24 cellular contexts compared by ENCODE assay signal in the genomic region with DNA sequence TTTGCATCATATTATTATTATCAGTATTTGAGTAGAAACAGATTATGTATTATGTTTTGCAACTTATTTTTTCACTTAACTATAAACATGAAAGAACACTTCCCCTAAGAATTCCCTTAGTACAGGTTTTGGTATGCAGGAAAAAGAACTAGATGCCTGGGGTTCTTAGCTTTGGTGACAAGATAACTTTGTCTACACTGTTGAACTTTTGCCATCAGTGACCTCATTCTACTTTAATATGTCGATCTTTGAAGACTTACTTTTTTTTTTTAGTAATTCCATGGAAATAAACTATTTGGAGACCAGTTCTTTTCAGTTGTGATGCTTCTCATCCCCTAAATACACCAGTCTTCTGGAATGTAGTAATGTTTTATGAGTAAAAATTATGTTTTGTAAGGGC. TPM values are rescaled to one million over a fixed set of nuclear protein-coding genes. Genes with fewer than 3 reads are reported as not detected.
DNase-seq lines count a peak whose midpoint lies in the region; ATAC-seq and TF ChIP-seq lines count a peak whose summit lies in the region.
"Had no signal": no experiment of that assay in that cellular context is flagged by ENCODE, and none has a peak within 500 bp of the region (broad histone marks: within the 10 kb centered on the region; RNA-seq: fewer than 3 reads in every experiment).

No MANE protein-coding gene starts in this region.

- TF ChIP-seq CTCF in heart left ventricle (IDR thresholded peaks at IDR 0.05) = no peak
- TF ChIP-seq CTCF in chondrocyte (IDR thresholded peaks at IDR 0.05) = no peak
- TF ChIP-seq CTCF in mesothelial cell of epicardium (IDR thresholded peaks at IDR 0.05; ENCODE audit: unreplicated experiment) = no peak
- TF ChIP-seq CTCF in Calu3 (IDR thresholded peaks at IDR 0.05; ENCODE audit: unreplicated experiment) = no peak

- peaks cover 0 to 46% (median 20%) of the 10 kb centered on the region in 12 donors for H3K4me1 ChIP-seq in heart left ventricle

- H3K27ac Mint-ChIP-seq in chondrocyte (ENCODE audit: unreplicated experiment) (peak overlapping the region; percentile 42), mesothelial cell of epicardium (peak overlapping the region; percentile 89), Calu3 (ENCODE audit: unreplicated experiment) (no peak overlapping the region)
- H3K27ac Mint-ChIP-seq: activated naive CD8-positive, alpha-beta T cell treated with anti-CD3 and anti-CD28 coated beads, Interleukin-2, amount 50 U/mL, for 24 hours; activated T-helper 17 cell treated with anti-CD3 and anti-CD28 coated beads, Interleukin-2, amount 50 U/mL, for 72 hours; CD8-positive, alpha-beta T cell; effector memory CD8-positive, alpha-beta T cell; naive B cell; stimulated activated memory B cell treated with anti-CD40 and anti-IgM and Interleukin-4, amounts not matched to agents 10 μg/mL and 1 μg/mL and 100 μg/mL, for 72 hours had no signal

- H3K36me3 Mint-ChIP-seq in chondrocyte (ENCODE audit: low read depth) (peaks cover 3% of the 10 kb centered on the region), mesothelial cell of epicardium (peaks cover 30% of the 10 kb centered on the region), Calu3 (ENCODE audit: insufficient read depth, unreplicated experiment) (peaks cover 6% of the 10 kb centered on the region)
- H3K36me3 Mint-ChIP-seq: CD8-positive, alpha-beta T cell; naive B cell; stimulated activated memory B cell treated with anti-CD40 and anti-IgM and Interleukin-4, amounts not matched to agents 10 μg/mL and 1 μg/mL and 100 μg/mL, for 72 hours had no signal

- BruUV-seq in Calu3 (replicated peaks; lab: Mats Ljungman, UMichigan) = no TSS peak

- CTCF ChIA-PET in Calu3 (lab: Charles Lee) = no interaction called here

- H3K9me3 Mint-ChIP-seq in chondrocyte (ENCODE audit: low read depth) (peaks cover 16% of the 10 kb centered on the region), mesothelial cell of epicardium (peaks cover 25% of the 10 kb centered on the region), Calu3 (ENCODE audit: low read depth, unreplicated experiment) (peaks cover 1% of the 10 kb centered on the region)

- H3K4me1 Mint-ChIP-seq in chondrocyte (ENCODE audit: low read depth) = peaks cover 55% of the 10 kb centered on the region
- peaks cover 54% of the 10 kb centered on the region for H3K4me1 Mint-ChIP-seq in mesothelial cell of epicardium
- peaks cover 15% of the 10 kb centered on the region for H3K4me1 Mint-ChIP-seq in Calu3 (ENCODE audit: low read depth, unreplicated experiment)
- H3K4me1 Mint-ChIP-seq: activated naive CD8-positive, alpha-beta T cell treated with anti-CD3 and anti-CD28 coated beads, Interleukin-2, amount 50 U/mL, for 24 hours; activated T-helper 17 cell treated with anti-CD3 and anti-CD28 coated beads, Interleukin-2, amount 50 U/mL, for 72 hours; central memory CD8-positive, alpha-beta T cell; naive B cell; stimulated activated memory B cell treated with anti-CD40 and anti-IgM and Interleukin-4, amounts not matched to agents 10 μg/mL and 1 μg/mL and 100 μg/mL, for 72 hours had no signal

- DNase-seq in left ventricle myocardium superior = no peak
- DNase-seq in heart left ventricle = no peak
- DNase-seq in chondrocyte (ENCODE audit: low spot score) = no peak
- no peak for DNase-seq in mesothelial cell of epicardium (ENCODE audit: low spot score in 2 of 2, unreplicated experiment in 2 of 2)
- no peak for DNase-seq in Calu3
- no peak for DNase-seq in OCI-M2 (lab: John Stamatoyannopoulos, UW; ENCODE audit: unreplicated experiment)
- no peak for DNase-seq in DMS53 (lab: John Stamatoyannopoulos, UW)
- DNase-seq: activated CD4-positive, CD25-positive, alpha-beta regulatory T cell treated with anti-CD3 and anti-CD28 coated beads, Interleukin-2, amount 50 U/mL, for 72 hours; activated naive CD8-positive, alpha-beta T cell treated with anti-CD3 and anti-CD28 coated beads, Interleukin-2, amount 50 U/mL, for 24 hours; CD8-positive, alpha-beta T cell; effector memory CD8-positive, alpha-beta T cell; left lung; MG63; naive B cell; NCI-H1694 treated with DMSO at 0.1 percent for 48 hours; posterior cingulate gyrus; spleen; T-helper 2 cell had no signal

- 0 to 10% (median 4%) methylated on average over 1 of the region's 1 CpG for WGBS in heart left ventricle, 4 donors

- H3K27me3 Mint-ChIP-seq in chondrocyte (ENCODE audit: low read depth) (no peaks in the 10 kb centered on the region), mesothelial cell of epicardium (ENCODE audit: low read depth) (no peaks in the 10 kb centered on the region), Calu3 (ENCODE audit: unreplicated experiment) (no peaks in the 10 kb centered on the region)
- H3K27me3 Mint-ChIP-seq: activated naive CD8-positive, alpha-beta T cell treated with anti-CD3 and anti-CD28 coated beads, Interleukin-2, amount 50 U/mL, for 24 hours; activated T-helper 17 cell treated with anti-CD3 and anti-CD28 coated beads, Interleukin-2, amount 50 U/mL, for 72 hours; central memory CD8-positive, alpha-beta T cell; effector memory CD8-positive, alpha-beta T cell; stimulated activated memory B cell treated with anti-CD40 and anti-IgM and Interleukin-4, amounts not matched to agents 10 μg/mL and 1 μg/mL and 100 μg/mL, for 72 hours had no signal

- intact Hi-C loops in left ventricle myocardium superior (cut with micrococcal nuclease) = no loop called here
- intact Hi-C loops in heart left ventricle (cut with DNase I) = no loop called here
- intact Hi-C loops in Calu3 (cut with micrococcal nuclease; ENCODE audit: unreplicated experiment) = no loop called here

- no peak overlapping the region for H3K4me3 Mint-ChIP-seq in chondrocyte (ENCODE audit: unreplicated experiment)
- no peak overlapping the region for H3K4me3 Mint-ChIP-seq in mesothelial cell of epicardium
- no peak overlapping the region for H3K4me3 Mint-ChIP-seq in Calu3 (ENCODE audit: low read depth, unreplicated experiment)
- H3K4me3 Mint-ChIP-seq: activated naive CD8-positive, alpha-beta T cell treated with anti-CD3 and anti-CD28 coated beads, Interleukin-2, amount 50 U/mL, for 24 hours; activated T-helper 17 cell treated with anti-CD3 and anti-CD28 coated beads, Interleukin-2, amount 50 U/mL, for 72 hours; CD8-positive, alpha-beta T cell; central memory CD8-positive, alpha-beta T cell; effector memory CD8-positive, alpha-beta T cell; naive B cell; stimulated activated memory B cell treated with anti-CD40 and anti-IgM and Interleukin-4, amounts not matched to agents 10 μg/mL and 1 μg/mL and 100 μg/mL, for 72 hours had no signal

- H3K4me3 ChIP-seq in heart left ventricle = no peak overlapping the region
- H3K4me3 ChIP-seq: left lung, MG63, spleen, tibial nerve had no signal

- H3K27ac ChIP-seq in heart left ventricle = peak overlapping the region in 6 of 12 donors; percentile 23 to 62 (median 46)
- H3K27ac ChIP-seq: left lung, spleen had no signal

- TF ChIP-seq POLR2A in heart left ventricle (IDR thresholded peaks at IDR 0.05) = no peak

- ATAC-seq in left ventricle myocardium superior (peak; percentile 21), heart left ventricle (no peak), HG03045 (IDR thresholded peaks at IDR 0.05; ENCODE audit: unreplicated experiment) (no peak)
- ATAC-seq: activated naive CD8-positive, alpha-beta T cell treated with anti-CD3 and anti-CD28 coated beads, Interleukin-2, amount 50 U/mL, for 24 hours; activated T-helper 17 cell treated with anti-CD3 and anti-CD28 coated beads, Interleukin-2, amount 50 U/mL, for 72 hours; CD8-positive, alpha-beta T cell; effector memory CD8-positive, alpha-beta T cell; HepG2; left lung; stimulated activated memory B cell treated with anti-CD40 and anti-IgM and Interleukin-4, amounts not matched to agents 10 μg/mL and 1 μg/mL and 100 μg/mL, for 72 hours had no signal

- peaks cover 0 to 21% (median 0%) of the 10 kb centered on the region in 12 donors for H3K9me3 ChIP-seq in heart left ventricle
- H3K9me3 ChIP-seq: left lung had no signal

- H3K27me3 ChIP-seq in heart left ventricle = no peaks in the 10 kb centered on the region
- H3K27me3 ChIP-seq: left lung, MG63, spleen, tibial nerve had no signal

- no peaks in the 10 kb centered on the region for H3K36me3 ChIP-seq in heart left ventricle
- H3K36me3 ChIP-seq: left lung, MG63, spleen, tibial nerve had no signal

RNA-seq across cellular contexts. Expression of a gene that starts 34.3 kb away (rescaled TPM):
- total RNA-seq in left ventricle myocardium superior (23.0 TPM), heart left ventricle (10 to 100 TPM; 16.8 to 51.3 (median 31.5) TPM), chondrocyte (25.8 to 53.6 TPM (median 33.3 TPM) in 3 replicates), mesothelial cell of epicardium (139 to 154 TPM (median 140 TPM) in 3 replicates), Calu3 (2022) (37.3 and 48.0 TPM in 2 replicates)
- polyA plus RNA-seq in heart left ventricle = 1 to 10 TPM; 5.3 to 8.3 TPM
- total RNA-seq: CD8-positive, alpha-beta T cell; HepG2 had no signal
- polyA plus RNA-seq: HepG2 had no signal
